1 cellular context compared by ENCODE assay signal in the genomic region with DNA sequence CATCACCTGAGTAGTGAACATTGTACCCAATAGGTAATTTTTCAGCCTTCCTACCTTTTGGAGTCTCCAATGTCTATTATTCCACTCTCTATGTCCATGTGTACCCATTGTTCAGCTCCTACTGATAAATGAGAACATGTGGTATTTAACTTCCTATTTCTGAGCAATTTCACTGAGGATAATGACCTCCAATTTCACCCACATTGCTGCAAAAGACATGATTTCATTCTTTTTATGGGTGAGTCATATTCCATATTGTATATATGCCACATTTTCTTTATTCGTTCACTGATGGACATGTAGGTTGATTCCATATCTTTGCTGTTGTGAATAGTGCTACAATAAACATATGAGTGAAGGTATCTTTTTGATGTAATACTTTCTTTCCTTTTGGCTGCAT.
TF ChIP-seq lines count a peak whose summit lies in the region.

No MANE protein-coding gene starts in this region.

TF ChIP-seq in A549, 52 proteins besides CTCF, POLR2A, EP300 and RAD21:
- TF ChIP-seq, protein P1, sequence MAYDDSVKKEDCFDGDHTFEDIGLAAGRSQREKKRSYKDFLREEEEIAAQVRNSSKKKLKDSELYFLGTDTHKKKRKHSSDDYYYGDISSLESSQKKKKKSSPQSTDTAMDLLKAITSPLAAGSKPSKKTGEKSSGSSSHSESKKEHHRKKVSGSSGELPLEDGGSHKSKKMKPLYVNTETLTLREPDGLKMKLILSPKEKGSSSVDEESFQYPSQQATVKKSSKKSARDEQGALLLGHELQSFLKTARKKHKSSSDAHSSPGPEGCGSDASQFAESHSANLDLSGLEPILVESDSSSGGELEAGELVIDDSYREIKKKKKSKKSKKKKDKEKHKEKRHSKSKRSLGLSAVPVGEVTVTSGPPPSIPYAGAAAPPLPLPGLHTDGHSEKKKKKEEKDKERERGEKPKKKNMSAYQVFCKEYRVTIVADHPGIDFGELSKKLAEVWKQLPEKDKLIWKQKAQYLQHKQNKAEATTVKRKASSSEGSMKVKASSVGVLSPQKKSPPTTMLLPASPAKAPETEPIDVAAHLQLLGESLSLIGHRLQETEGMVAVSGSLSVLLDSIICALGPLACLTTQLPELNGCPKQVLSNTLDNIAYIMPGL (CRISPR knock-in tag; IDR thresholded peaks at IDR 0.05; ENCODE audit: borderline replicate concordance), result no peak
- TF ChIP-seq FOSL2 (IDR thresholded peaks at IDR 0.05) (no peak), FOSL2 (CRISPR knock-in tag; IDR thresholded peaks at IDR 0.05) (0 out of 2 replicates have a peak, but pooled peaks have one; percentile 10)
